Comparison of ENCODE assay signal across 41 cellular contexts in genomic region chr7:123862775-123863174, GRCh38. TPM values are rescaled to one million over a fixed set of nuclear protein-coding genes. Genes with fewer than 3 reads are reported as not detected.
"Had no signal": no experiment of that assay in that cellular context is flagged by ENCODE, and none has a peak within 500 bp of the region (broad histone marks: within the 10 kb centered on the region; RNA-seq: fewer than 3 reads in every experiment).

No MANE protein-coding gene starts in this region.

- H3K27me3 Mint-ChIP-seq: activated B cell treated with CpG ODN at 0.5 μM for 24 hours had no signal

- H3K27ac Mint-ChIP-seq: activated B cell treated with CpG ODN at 0.5 μM for 24 hours; activated CD4-positive, alpha-beta memory T cell treated with anti-CD3 and anti-CD28 coated beads for 36 hours; activated CD4-positive, alpha-beta T cell treated with anti-CD3 and anti-CD28 coated beads, Interleukin-2, amount 10 ng/mL, durations not matched to agents 24 days and 14 days; activated CD8-positive, alpha-beta T cell treated with anti-CD3 and anti-CD28 coated beads for 36 hours; activated naive CD4-positive, alpha-beta T cell treated with anti-CD3 and anti-CD28 coated beads for 36 hours; activated naive CD8-positive, alpha-beta T cell treated with anti-CD3 and anti-CD28 coated beads for 36 hours; activated T-cell treated with anti-CD3 and anti-CD28 coated beads, Interleukin-2, amount 50 U/mL, for 72 hours; activated T-helper 1 cell treated with anti-CD3 and anti-CD28 coated beads, Interleukin-12 subunit alpha, Interleukin-12 subunit beta, Interleukin-2, Interleukin-4 antibody, amounts not matched to agents 30 ng/mL and 10 ng/mL and 1 ng/mL, durations not matched to agents 14 hours and 24 hours and 36 hours; activated T-helper 17 cell treated with anti-CD3 and anti-CD28 coated beads, Interleukin-2, amount 50 U/mL, for 72 hours; brain; T-helper 1 cell treated with Interleukin-12 subunit alpha and Interleukin-12 subunit beta and Interleukin-4 antibody, amounts not matched to agents 30 μg/mL and 1 μg/mL, for 36 hours; T-helper 2 cell treated with Interferon-gamma antibody and Interleukin-4, amounts not matched to agents 5 μg/mL and 100 μg/mL, for 36 hours had no signal

- H3K4me1 ChIP-seq: adrenal gland had no signal

- H3K4me1 Mint-ChIP-seq: activated B cell treated with CpG ODN at 0.5 μM for 24 hours; activated CD4-positive, alpha-beta T cell treated with anti-CD3 and anti-CD28 coated beads, Interleukin-2, amount 10 ng/mL, durations not matched to agents 24 days and 14 days; activated naive CD8-positive, alpha-beta T cell treated with anti-CD3 and anti-CD28 coated beads for 36 hours; activated T-helper 17 cell treated with anti-CD3 and anti-CD28 coated beads, Interleukin-2, amount 50 U/mL, for 72 hours; brain; central memory CD8-positive, alpha-beta T cell had no signal

- ATAC-seq: activated CD8-positive, alpha-beta T cell treated with anti-CD3 and anti-CD28 coated beads for 36 hours; activated naive CD4-positive, alpha-beta T cell treated with anti-CD3 and anti-CD28 coated beads, Interleukin-2, amount 50 U/mL, for 72 hours; activated T-cell treated with anti-CD3 and anti-CD28 coated beads, Interleukin-2, amount 50 U/mL, for 4 hours; activated T-cell treated with anti-CD3 and anti-CD28 coated beads, Interleukin-2, amount 50 U/mL, for 72 hours; activated T-helper 17 cell treated with anti-CD3 and anti-CD28 coated beads, Interleukin-2, amount 50 U/mL, for 72 hours had no signal

- H3K4me3 Mint-ChIP-seq: activated B cell treated with CpG ODN at 0.5 μM for 24 hours; activated CD4-positive, alpha-beta memory T cell treated with anti-CD3 and anti-CD28 coated beads for 36 hours; activated CD4-positive, alpha-beta T cell treated with anti-CD3 and anti-CD28 coated beads, Interleukin-2, amount 10 ng/mL, durations not matched to agents 24 days and 14 days; activated CD8-positive, alpha-beta T cell treated with anti-CD3 and anti-CD28 coated beads for 36 hours; activated naive CD4-positive, alpha-beta T cell treated with anti-CD3 and anti-CD28 coated beads for 36 hours; activated naive CD8-positive, alpha-beta T cell treated with anti-CD3 and anti-CD28 coated beads for 36 hours; activated T-cell treated with anti-CD3 and anti-CD28 coated beads, Interleukin-2, amount 50 U/mL, for 4 hours; activated T-cell treated with anti-CD3 and anti-CD28 coated beads, Interleukin-2, amount 50 U/mL, for 72 hours; activated T-helper 1 cell treated with anti-CD3 and anti-CD28 coated beads, Interleukin-12 subunit alpha, Interleukin-12 subunit beta, Interleukin-2, Interleukin-4 antibody, amounts not matched to agents 30 ng/mL and 10 ng/mL and 1 ng/mL, durations not matched to agents 14 hours and 24 hours and 36 hours; activated T-helper 17 cell treated with anti-CD3 and anti-CD28 coated beads, Interleukin-2, amount 50 U/mL, for 72 hours; brain; central memory CD8-positive, alpha-beta T cell; T-helper 1 cell treated with Interleukin-12 subunit alpha and Interleukin-12 subunit beta and Interleukin-4 antibody, amounts not matched to agents 30 μg/mL and 1 μg/mL, for 36 hours; T-helper 2 cell treated with Interferon-gamma antibody and Interleukin-4, amounts not matched to agents 5 μg/mL and 100 μg/mL, for 36 hours had no signal

- H3K27me3 ChIP-seq: adrenal gland, ascending aorta, cardiac muscle cell had no signal

- H3K27ac ChIP-seq: adrenal gland, ascending aorta, cardiac muscle cell, WERI-Rb-1 had no signal

- H3K36me3 Mint-ChIP-seq: activated CD4-positive, alpha-beta memory T cell treated with anti-CD3 and anti-CD28 coated beads for 36 hours; activated naive CD4-positive, alpha-beta T cell treated with anti-CD3 and anti-CD28 coated beads, Interleukin-2, amount 50 U/mL, for 72 hours; activated naive CD8-positive, alpha-beta T cell treated with anti-CD3 and anti-CD28 coated beads for 36 hours; brain had no signal

- H3K4me3 ChIP-seq: adrenal gland, ascending aorta, cardiac muscle cell had no signal

- DNase-seq: activated B cell treated with CpG ODN at 0.5 μM for 24 hours; activated CD4-positive, alpha-beta memory T cell treated with anti-CD3 and anti-CD28 coated beads for 36 hours; activated CD4-positive, alpha-beta T cell treated with anti-CD3 and anti-CD28 coated beads for 4 hours; activated CD4-positive, alpha-beta T cell treated with anti-CD3 and anti-CD28 coated beads, Interleukin-2, amount 10 ng/mL, durations not matched to agents 24 days and 14 days; activated CD4-positive, alpha-beta T cell treated with anti-CD3 and anti-CD28 coated beads, Interleukin-2, amount 50 U/mL, for 1 hour; activated CD4-positive, alpha-beta T cell treated with anti-CD3 and anti-CD28 coated beads, Interleukin-2, amount 50 U/mL, for 4 hours; activated CD4-positive, CD25-positive, alpha-beta regulatory T cell treated with anti-CD3 and anti-CD28 coated beads, Interleukin-2, amount 50 U/mL, for 72 hours; activated CD8-positive, alpha-beta memory T cell treated with anti-CD3 and anti-CD28 coated beads, Interleukin-2, amount 50 U/mL, for 4 hours; activated CD8-positive, alpha-beta T cell treated with anti-CD3 and anti-CD28 coated beads for 36 hours; activated effector memory CD4-positive, alpha-beta T cell treated with anti-CD3 and anti-CD28 coated beads, Interleukin-2, amount 50 U/mL, for 16 hours; activated gamma-delta T cell treated with Interleukin-2 at 50 U/mL for 16 hours; activated naive CD4-positive, alpha-beta T cell; activated naive CD4-positive, alpha-beta T cell treated with anti-CD3 and anti-CD28 coated beads for 36 hours; activated naive CD4-positive, alpha-beta T cell treated with anti-CD3 and anti-CD28 coated beads, Interleukin-2, amount 50 U/mL, for 16 hours; activated naive CD8-positive, alpha-beta T cell treated with anti-CD3 and anti-CD28 coated beads for 36 hours; activated T-cell treated with anti-CD3 and anti-CD28 coated beads for 4 hours; activated T-cell treated with anti-CD3 and anti-CD28 coated beads, Interleukin-2, amount 50 U/mL, for 1 hour; activated T-cell treated with anti-CD3 and anti-CD28 coated beads, Interleukin-2, amount 50 U/mL, for 4 hours; activated T-cell treated with anti-CD3 and anti-CD28 coated beads, Interleukin-2, amount 50 U/mL, for 72 hours; adrenal gland; amniotic stem cell; anterior cingulate cortex; caudate nucleus; cerebellar nuclear complex; T-helper 1 cell; T-helper 2 cell; T-helper 9 cell; WERI-Rb-1 had no signal

- FAIRE-seq: bronchial epithelial cell, TTC549 had no signal

- H3K9me3 Mint-ChIP-seq: activated B cell treated with CpG ODN at 0.5 μM for 24 hours; activated CD4-positive, alpha-beta memory T cell treated with anti-CD3 and anti-CD28 coated beads for 36 hours; activated CD4-positive, alpha-beta T cell treated with anti-CD3 and anti-CD28 coated beads, Interleukin-2, amount 10 ng/mL, durations not matched to agents 24 days and 14 days; activated naive CD4-positive, alpha-beta T cell treated with anti-CD3 and anti-CD28 coated beads for 36 hours; activated naive CD8-positive, alpha-beta T cell treated with anti-CD3 and anti-CD28 coated beads for 36 hours; activated T-cell treated with anti-CD3 and anti-CD28 coated beads, Interleukin-2, amount 50 U/mL, for 4 hours; activated T-helper 1 cell treated with anti-CD3 and anti-CD28 coated beads, Interleukin-12 subunit alpha, Interleukin-12 subunit beta, Interleukin-2, Interleukin-4 antibody, amounts not matched to agents 30 ng/mL and 10 ng/mL and 1 ng/mL, durations not matched to agents 14 hours and 24 hours and 36 hours; activated T-helper 17 cell treated with anti-CD3 and anti-CD28 coated beads, Interleukin-2, amount 50 U/mL, for 72 hours; central memory CD8-positive, alpha-beta T cell; T-helper 1 cell treated with Interleukin-12 subunit alpha and Interleukin-12 subunit beta and Interleukin-4 antibody, amounts not matched to agents 30 μg/mL and 1 μg/mL, for 36 hours; T-helper 2 cell treated with Interferon-gamma antibody and Interleukin-4, amounts not matched to agents 5 μg/mL and 100 μg/mL, for 36 hours had no signal

- H3K9me3 ChIP-seq: adrenal gland, ascending aorta had no signal

- H3K36me3 ChIP-seq: adrenal gland, ascending aorta, cardiac muscle cell, WERI-Rb-1 had no signal

RNA-seq across cellular contexts. Expression of gene HYAL4, which starts 17.8 kb away (rescaled TPM):
- total RNA-seq: activated B cell treated with CpG ODN at 0.5 μM for 24 hours; activated CD4-positive, alpha-beta T cell treated with anti-CD3 and anti-CD28 coated beads, Interleukin-2, amount 10 ng/mL, durations not matched to agents 24 days and 14 days; activated CD8-positive, alpha-beta memory T cell treated with anti-CD3 and anti-CD28 coated beads for 36 hours; activated CD8-positive, alpha-beta T cell treated with anti-CD3 and anti-CD28 coated beads for 36 hours; activated naive CD4-positive, alpha-beta T cell treated with anti-CD3 and anti-CD28 coated beads for 36 hours; activated naive CD8-positive, alpha-beta T cell treated with anti-CD3 and anti-CD28 coated beads for 36 hours; activated T-cell treated with anti-CD3 and anti-CD28 coated beads, Interleukin-2, amount 50 U/mL, for 4 hours; activated T-helper 1 cell treated with anti-CD3 and anti-CD28 coated beads, Interleukin-12 subunit alpha, Interleukin-12 subunit beta, Interleukin-2, Interleukin-4 antibody, amounts not matched to agents 30 ng/mL and 10 ng/mL and 1 ng/mL, durations not matched to agents 14 hours and 24 hours and 36 hours; activated T-helper 17 cell treated with anti-CD3 and anti-CD28 coated beads, Interleukin-2, amount 50 U/mL, for 72 hours; adrenal gland; ascending aorta; cardiac muscle cell; chondrocyte had no signal
- polyA plus RNA-seq: adrenal gland, cardiac muscle cell had no signal
